Comparison of ENCODE assay signal across 8 cellular contexts in the genomic region with DNA sequence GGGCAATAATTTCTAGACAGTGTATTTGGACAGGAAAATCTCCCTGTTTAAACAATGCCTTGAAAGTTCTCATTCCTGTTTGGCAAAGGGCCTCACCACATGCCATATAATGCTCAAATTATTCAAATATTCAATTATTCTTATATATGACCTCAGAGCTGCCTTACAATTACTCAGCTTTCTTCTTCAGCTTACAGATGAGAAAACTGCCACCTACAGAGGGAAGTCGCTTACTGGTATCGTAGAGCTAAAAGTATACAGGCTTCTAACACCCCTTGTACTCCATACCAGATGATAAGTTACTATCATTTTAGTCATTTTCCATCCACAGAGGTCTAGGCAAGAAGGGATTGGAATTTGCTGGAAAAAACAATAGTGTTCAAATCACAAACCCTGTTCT.
"Had no signal": no experiment of that assay in that cellular context is flagged by ENCODE, and none has a peak within 500 bp of the region (broad histone marks: within the 10 kb centered on the region; RNA-seq: fewer than 3 reads in every experiment).

No MANE protein-coding gene starts in this region.

- ATAC-seq: GM12878 had no signal

- DNase-seq: GDM1, GF-D8 had no signal

- FAIRE-seq: G401.6, GM12878, GM12891, GM12892, GM18507, GM19239 had no signal

- H3K4me3 ChIP-seq: GM12878 had no signal
